In genomic region chr4:153447175-153447887, GRCh38 we compare ENCODE assay signal across 13 cellular contexts. TPM values are rescaled to one million over a fixed set of nuclear protein-coding genes. Genes with fewer than 3 reads are reported as not detected.
A peak's percentile ranks its signal among the peaks of the same experiment; 100 is the strongest.
DNase-seq lines count a peak whose midpoint lies in the region; ATAC-seq and TF ChIP-seq lines count a peak whose summit lies in the region.
"Had no signal": no experiment of that assay in that cellular context is flagged by ENCODE, and none has a peak within 500 bp of the region (broad histone marks: within the 10 kb centered on the region; RNA-seq: fewer than 3 reads in every experiment).

No MANE protein-coding gene starts in this region.

- TF ChIP-seq EP300 in esophagus muscularis mucosa (IDR thresholded peaks at IDR 0.05): no peak

- no TSS peak for BruUV-seq in Caco-2 (replicated peaks; lab: Mats Ljungman, UMichigan)

- no peaks in the 10 kb centered on the region for H3K4me1 Mint-ChIP-seq in Caco-2 (ENCODE audit: low read depth, unreplicated experiment)
- H3K4me1 Mint-ChIP-seq in activated T-cell treated with anti-CD3 and anti-CD28 coated beads, Interleukin-2, amount 50 U/mL, for 4 hours (ENCODE audit: low read depth): peaks cover 18% of the 10 kb centered on the region

- POLR2A ChIA-PET in Caco-2 (lab: Charles Lee): no interaction called here

- H3K4me3 Mint-ChIP-seq in Caco-2 (ENCODE audit: unreplicated experiment): no peak overlapping the region
- no peak overlapping the region for H3K4me3 Mint-ChIP-seq in activated T-cell treated with anti-CD3 and anti-CD28 coated beads, Interleukin-2, amount 50 U/mL, for 4 hours
- H3K4me3 Mint-ChIP-seq: CD4-positive, alpha-beta memory T cell had no signal

- intact Hi-C loops in esophagus muscularis mucosa (cut with DNase I) (no loop called here), Caco-2 (cut with micrococcal nuclease; ENCODE audit: unreplicated experiment) (no loop called here)

- no peaks in the 10 kb centered on the region for H3K79me2 ChIP-seq in osteoblast (ENCODE audit: insufficient read depth, low read length)

- H3K36me3 Mint-ChIP-seq in Caco-2 (ENCODE audit: insufficient read depth, unreplicated experiment): no peaks in the 10 kb centered on the region
- no peaks in the 10 kb centered on the region for H3K36me3 Mint-ChIP-seq in activated T-cell treated with anti-CD3 and anti-CD28 coated beads, Interleukin-2, amount 50 U/mL, for 4 hours (ENCODE audit: insufficient read depth)
- H3K36me3 Mint-ChIP-seq: CD4-positive, alpha-beta memory T cell had no signal

- H3K4me1 ChIP-seq in esophagus muscularis mucosa (peaks cover 6 to 17% (median 10%) of the 10 kb centered on the region in 4 donors), osteoblast (ENCODE audit: insufficient read depth, low read length) (peaks cover 16% of the 10 kb centered on the region), Caco-2 (no peaks in the 10 kb centered on the region)

- WGBS in esophagus muscularis mucosa: 79% methylated on average over 5 of the region's 5 CpGs

- peak overlapping the region; percentile 80 for H3K4me2 ChIP-seq in osteoblast (ENCODE audit: insufficient read depth, low read length)

- H3K9me3 ChIP-seq in esophagus muscularis mucosa (no peaks in the 10 kb centered on the region), osteoblast (ENCODE audit: low read depth, low read length) (no peaks in the 10 kb centered on the region), Caco-2 (no peaks in the 10 kb centered on the region)
- H3K9me3 ChIP-seq: spleen had no signal

- no peak overlapping the region for H2AFZ ChIP-seq in osteoblast (ENCODE audit: low read length)

- no peak for TF ChIP-seq CTCF in AG09309 (IDR thresholded peaks at IDR 0.05; ENCODE audit: control insufficient read depth, insufficient read depth, low read depth, low read length, missing control alignments)
- no peak for TF ChIP-seq CTCF in esophagus muscularis mucosa (IDR thresholded peaks at IDR 0.05)
- no peak for TF ChIP-seq CTCF in osteoblast (IDR thresholded peaks at IDR 0.05; ENCODE audit: extremely low read depth, low read depth, low read length)
- TF ChIP-seq CTCF in Caco-2 (IDR thresholded peaks at IDR 0.05; ENCODE audit: insufficient read depth in 1 of 2, low read depth in 1 of 2, low read length in 1 of 2, severe bottlenecking in 1 of 2, unreplicated experiment in 1 of 2): no peak

- H3K4me3 ChIP-seq in AG09309 (ENCODE audit: control insufficient read depth, low read depth, low read length) (no peak overlapping the region), esophagus muscularis mucosa (peak overlapping the region in 3 of 4 donors; percentile 8 to 21 (median 13)), osteoblast (ENCODE audit: insufficient read depth, low read length) (peak overlapping the region; percentile 40), Caco-2 (ENCODE audit: low read depth, low read length) (no peak overlapping the region)
- H3K4me3 ChIP-seq: cardiac muscle cell, spleen had no signal

- H4K20me1 ChIP-seq in osteoblast (ENCODE audit: insufficient read depth, low read length): no peaks in the 10 kb centered on the region

- H3K27me3 ChIP-seq in esophagus muscularis mucosa (no peaks in the 10 kb centered on the region), osteoblast (ENCODE audit: insufficient read depth, low read length) (no peaks in the 10 kb centered on the region), Caco-2 (replicated peaks; ENCODE audit: control insufficient read depth, insufficient read depth, low read length) (no peaks in the 10 kb centered on the region)
- H3K27me3 ChIP-seq: cardiac muscle cell, spleen had no signal

- no peak for TF ChIP-seq POLR2A in esophagus muscularis mucosa (IDR thresholded peaks at IDR 0.05; ENCODE audit: low read depth)

- H3K27me3 Mint-ChIP-seq in Caco-2 (ENCODE audit: insufficient read depth, unreplicated experiment): no peaks in the 10 kb centered on the region
- H3K27me3 Mint-ChIP-seq in activated T-cell treated with anti-CD3 and anti-CD28 coated beads, Interleukin-2, amount 50 U/mL, for 4 hours (ENCODE audit: low read depth): no peaks in the 10 kb centered on the region
- H3K27me3 Mint-ChIP-seq: CD4-positive, alpha-beta memory T cell had no signal

- H3K27ac Mint-ChIP-seq in Caco-2 (ENCODE audit: unreplicated experiment): no peak overlapping the region

- ATAC-seq in activated T-cell treated with anti-CD3 and anti-CD28 coated beads, Interleukin-2, amount 50 U/mL, for 4 hours: no peak

- peak; percentile 46 for DNase-seq in AG09309 (ENCODE audit: low read depth)
- DNase-seq in LHCN-M2 (ENCODE audit: low read depth): peak; percentile 62
- no peak for DNase-seq in esophagus muscularis mucosa (ENCODE audit: extremely low spot score)
- DNase-seq in osteoblast (ENCODE audit: insufficient read length, low spot score, missing footprints): peak; percentile 86
- DNase-seq in T-helper 1 cell: no peak
- DNase-seq in Caco-2: no peak
- no peak for DNase-seq in activated T-cell treated with anti-CD3 and anti-CD28 coated beads, Interleukin-2, amount 50 U/mL, for 4 hours
- DNase-seq in caudate nucleus (lab: John Stamatoyannopoulos, UW): no peak
- DNase-seq: activated CD4-positive, CD25-positive, alpha-beta regulatory T cell treated with anti-CD3 and anti-CD28 coated beads, Interleukin-2, amount 50 U/mL, for 72 hours; CD4-positive, alpha-beta memory T cell; SIG-M5; spleen had no signal

- no peak overlapping the region for H3K27ac ChIP-seq in esophagus muscularis mucosa (replicated peaks in 1 of 4)
- H3K27ac ChIP-seq in osteoblast (ENCODE audit: low read depth, low read length): peak overlapping the region; percentile 14
- H3K27ac ChIP-seq in caudate nucleus (ENCODE audit: low read depth, low read length): no peak overlapping the region
- H3K27ac ChIP-seq: cardiac muscle cell, spleen had no signal

- CTCF ChIA-PET in Caco-2 (lab: Charles Lee): interaction anchor here (0.6 kb wide), 1 partner anchor 10 kb away, joined by 5 read pairs; no protein-coding TSS in a partner anchor

- H3K9me3 Mint-ChIP-seq in Caco-2 (ENCODE audit: unreplicated experiment): no peaks in the 10 kb centered on the region
- no peaks in the 10 kb centered on the region for H3K9me3 Mint-ChIP-seq in activated T-cell treated with anti-CD3 and anti-CD28 coated beads, Interleukin-2, amount 50 U/mL, for 4 hours
- H3K9me3 Mint-ChIP-seq: CD4-positive, alpha-beta memory T cell had no signal

- H3K36me3 ChIP-seq in esophagus muscularis mucosa (no peaks in the 10 kb centered on the region), osteoblast (ENCODE audit: insufficient read depth, low read length) (no peaks in the 10 kb centered on the region), Caco-2 (ENCODE audit: control insufficient read depth, insufficient read depth, low read length) (no peaks in the 10 kb centered on the region)
- H3K36me3 ChIP-seq: cardiac muscle cell, spleen had no signal

RNA-seq across cellular contexts. Expression of gene TMEM131L, which starts 18.8 kb away (rescaled TPM):
- total RNA-seq in LHCN-M2 (2014; rRNA removed) (6.8 and 7.2 TPM in 2 replicates), esophagus muscularis mucosa (10 to 100 TPM; 10.3 to 16.3 (median 12.1) TPM), osteoblast (8.3 and 9.0 TPM in 2 replicates), Caco-2 (2022) (20.8 and 20.9 TPM in 2 replicates)
- 3.1 TPM for polyA plus RNA-seq in LHCN-M2 (2012)
- 10 to 100 TPM; 37.7 to 44.0 (median 41.7) TPM for total RNA-seq in activated T-cell treated with anti-CD3 and anti-CD28 coated beads, Interleukin-2, amount 50 U/mL, for 4 hours

Comparison
In these comparisons a context has a peak if more than half of its experiments do, and no peak if none do; other contexts are left out.
1. DNase-seq: peak in AG09309 (single experiment), LHCN-M2 (single experiment) and osteoblast (single experiment); none in esophagus muscularis mucosa (single experiment), T-helper 1 cell (0 of 5), Caco-2 (0 of 2), activated T-cell treated with anti-CD3 and anti-CD28 coated beads, Interleukin-2, amount 50 U/mL, for 4 hours (single experiment) and caudate nucleus (0 of 61).
2. H3K4me3 ChIP-seq: peak in esophagus muscularis mucosa (3 of 4) and osteoblast (single experiment); none in AG09309 (single experiment) and Caco-2 (single experiment).